7 cellular contexts compared by ENCODE assay signal in the genomic region with DNA sequence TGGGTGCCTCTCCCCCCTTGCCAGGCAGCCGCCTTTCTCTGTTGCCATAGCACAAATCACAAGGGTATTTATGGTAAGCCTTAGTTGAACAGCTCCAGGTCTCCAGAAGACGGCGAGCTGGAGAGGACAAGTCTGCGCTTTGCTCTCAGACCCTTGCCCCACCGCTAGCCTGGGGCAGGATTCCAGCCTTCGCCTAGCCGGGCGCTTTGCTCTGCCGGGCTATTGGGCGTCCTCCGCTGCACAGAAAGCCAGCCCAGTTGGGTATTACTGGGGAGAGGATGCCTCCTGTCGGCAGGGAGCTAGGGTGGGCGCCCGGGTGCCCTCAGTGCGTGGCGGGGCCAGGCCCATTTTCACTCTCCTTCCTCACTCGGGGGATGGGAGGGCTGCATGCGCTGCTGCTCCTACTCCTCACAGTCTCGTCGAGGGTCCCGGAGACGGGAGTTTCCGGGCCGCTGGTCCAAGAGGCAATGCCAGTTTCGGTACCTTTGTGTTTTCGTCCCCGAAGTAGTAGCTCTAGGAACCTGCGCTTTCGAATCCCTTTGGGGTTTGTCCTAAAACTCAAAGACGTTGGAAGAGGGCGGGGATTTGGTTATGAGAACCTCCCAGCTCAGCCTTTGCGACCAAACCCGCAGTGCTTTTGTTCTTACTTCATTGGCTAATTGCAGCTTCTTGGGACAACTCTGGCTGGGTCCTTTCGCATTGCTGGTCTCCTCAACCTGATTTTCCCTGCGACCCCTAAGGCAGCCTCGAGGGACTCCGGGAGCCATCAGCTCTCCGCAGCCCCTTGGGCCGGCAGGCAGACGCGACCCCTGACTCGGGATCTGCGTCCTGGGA. TPM values are rescaled to one million over a fixed set of nuclear protein-coding genes. Genes with fewer than 3 reads are reported as not detected.
DNase-seq lines count a peak whose midpoint lies in the region; ATAC-seq lines count a peak whose summit lies in the region.

No MANE protein-coding gene starts in this region.

- peak; percentile 34 for ATAC-seq in stimulated activated naive CD8-positive, alpha-beta T cell treated with anti-CD3 and anti-CD28 coated beads, Interleukin-15, Interleukin-2, amounts not matched to agents 100 U/mL and 50 U/mL, for 24 hours

- H3K9me3 Mint-ChIP-seq in activated naive CD8-positive, alpha-beta T cell treated with anti-CD3 and anti-CD28 coated beads for 36 hours, result no peaks in the 10 kb centered on the region

- DNase-seq in NCI-H1092 treated with DMSO at 0.1 percent for 48 hours (lab: John Stamatoyannopoulos, UW), result peak; percentile 46
- peak; percentile 48 for DNase-seq in activated naive CD8-positive, alpha-beta T cell treated with anti-CD3 and anti-CD28 coated beads for 36 hours
- peak; percentile 55 for DNase-seq in stimulated activated naive CD8-positive, alpha-beta T cell treated with anti-CD3 and anti-CD28 coated beads, Interleukin-15, Interleukin-2, amounts not matched to agents 100 U/mL and 50 U/mL, for 24 hours
- no peak for DNase-seq in NCI-H2171 treated with DMSO at 0.1 percent for 48 hours (lab: John Stamatoyannopoulos, UW)
- DNase-seq in NCI-H128 (lab: John Stamatoyannopoulos, UW; ENCODE audit: unreplicated experiment), result no peak

- no peaks in the 10 kb centered on the region for H3K9me3 ChIP-seq in iPS-15b (ENCODE audit: control insufficient read depth, insufficient read depth, low read length)

- H3K27me3 Mint-ChIP-seq in activated naive CD8-positive, alpha-beta T cell treated with anti-CD3 and anti-CD28 coated beads for 36 hours, result peaks cover 89% of the 10 kb centered on the region

- H3K27ac Mint-ChIP-seq in activated naive CD8-positive, alpha-beta T cell treated with anti-CD3 and anti-CD28 coated beads for 36 hours, result no peak overlapping the region

- peaks cover 7% of the 10 kb centered on the region for H3K4me1 ChIP-seq in iPS-15b (ENCODE audit: control insufficient read depth, insufficient read depth, low read length)

- peak overlapping the region; percentile 70 for H3K4me3 Mint-ChIP-seq in activated naive CD8-positive, alpha-beta T cell treated with anti-CD3 and anti-CD28 coated beads for 36 hours

- H3K36me3 Mint-ChIP-seq in activated naive CD8-positive, alpha-beta T cell treated with anti-CD3 and anti-CD28 coated beads for 36 hours, result no peaks in the 10 kb centered on the region

- H3K4me1 Mint-ChIP-seq in activated naive CD8-positive, alpha-beta T cell treated with anti-CD3 and anti-CD28 coated beads for 36 hours, result peaks cover 45% of the 10 kb centered on the region

- H3K36me3 ChIP-seq in iPS-15b (ENCODE audit: control insufficient read depth, insufficient read depth, low read length), result no peaks in the 10 kb centered on the region

- H3K4me3 ChIP-seq in GM08714 (ENCODE audit: low read length), result peak overlapping the region; percentile 21; the same call in 1 of the 2 replicates
- peak overlapping the region; percentile 35 for H3K4me3 ChIP-seq in iPS-15b (ENCODE audit: low read depth, low read length)

- H3K27me3 ChIP-seq in iPS-15b (ENCODE audit: control insufficient read depth, insufficient read depth, low read length), result peaks cover 92% of the 10 kb centered on the region

- H3K9ac ChIP-seq in iPS-15b (ENCODE audit: low read depth, low read length), result no peak overlapping the region

RNA-seq across cellular contexts. Expression of a gene that starts 3.6 kb away (rescaled TPM):
- not detected for total RNA-seq in activated naive CD8-positive, alpha-beta T cell treated with anti-CD3 and anti-CD28 coated beads for 36 hours

RNA-seq across cellular contexts. Expression of a gene that starts 21.0 kb away (rescaled TPM):
- under 1 TPM in 1 of 2 experiments, not detected in 1; 0.10 TPM for total RNA-seq in activated naive CD8-positive, alpha-beta T cell treated with anti-CD3 and anti-CD28 coated beads for 36 hours

Comparison
In these comparisons a context has a peak if more than half of its experiments do, and no peak if none do; other contexts are left out.
1. DNase-seq: peak in NCI-H1092 treated with DMSO at 0.1 percent for 48 hours (single experiment), activated naive CD8-positive, alpha-beta T cell treated with anti-CD3 and anti-CD28 coated beads for 36 hours (single experiment) and stimulated activated naive CD8-positive, alpha-beta T cell treated with anti-CD3 and anti-CD28 coated beads, Interleukin-15, Interleukin-2, amounts not matched to agents 100 U/mL and 50 U/mL, for 24 hours (single experiment); none in NCI-H2171 treated with DMSO at 0.1 percent for 48 hours (single experiment) and NCI-H128 (single experiment).